1 cellular context compared by ENCODE assay signal in the genomic region with DNA sequence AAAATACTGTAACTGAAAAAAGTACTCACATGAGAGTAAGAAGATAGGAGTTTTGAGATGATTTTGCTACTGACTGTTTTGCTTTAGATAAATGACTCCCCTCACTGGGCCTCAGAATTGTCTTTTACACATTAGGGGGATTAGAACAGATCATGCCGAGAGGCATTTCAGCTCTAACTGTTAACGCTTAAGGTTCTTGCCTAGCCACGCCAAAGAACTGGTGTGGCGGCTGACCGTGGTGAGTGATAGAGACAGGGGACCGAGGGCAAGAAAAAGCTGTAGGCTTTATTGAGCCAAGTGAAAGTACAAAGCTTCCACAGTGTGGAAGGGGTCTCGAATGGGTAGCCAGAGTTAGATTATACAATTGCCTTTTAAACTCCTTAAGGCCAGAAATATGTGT.
TF ChIP-seq lines count a peak whose summit lies in the region.

No MANE protein-coding gene starts in this region.

TF ChIP-seq in K562, 482 proteins besides CTCF, POLR2A, EP300 and RAD21:
- TF ChIP-seq, protein P1, sequence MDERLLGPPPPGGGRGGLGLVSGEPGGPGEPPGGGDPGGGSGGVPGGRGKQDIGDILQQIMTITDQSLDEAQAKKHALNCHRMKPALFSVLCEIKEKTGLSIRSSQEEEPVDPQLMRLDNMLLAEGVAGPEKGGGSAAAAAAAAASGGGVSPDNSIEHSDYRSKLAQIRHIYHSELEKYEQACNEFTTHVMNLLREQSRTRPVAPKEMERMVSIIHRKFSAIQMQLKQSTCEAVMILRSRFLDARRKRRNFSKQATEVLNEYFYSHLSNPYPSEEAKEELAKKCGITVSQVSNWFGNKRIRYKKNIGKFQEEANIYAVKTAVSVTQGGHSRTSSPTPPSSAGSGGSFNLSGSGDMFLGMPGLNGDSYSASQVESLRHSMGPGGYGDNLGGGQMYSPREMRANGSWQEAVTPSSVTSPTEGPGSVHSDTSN (CRISPR knock-in tag; IDR thresholded peaks at IDR 0.05; ENCODE audit: low read depth) = no peak
- TF ChIP-seq, protein P1 (tag; conservative IDR thresholded peaks at IDR 0.05; ENCODE audit: low read depth) = 0 out of 2 replicates have a peak, but pooled peaks have one; percentile 12
- no peak for TF ChIP-seq ZNF263 (CRISPR knock-in tag; IDR thresholded peaks at IDR 0.05; ENCODE audit: borderline replicate concordance)
